In genomic region chr2:38301340-38301968, GRCh38 we compare ENCODE assay signal across 8 cellular contexts.
DNase-seq lines count a peak whose midpoint lies in the region; ATAC-seq lines count a peak whose summit lies in the region.

No MANE protein-coding gene starts in this region.

- ATAC-seq in GM18867 (IDR thresholded peaks at IDR 0.05; ENCODE audit: unreplicated experiment) (peak; percentile 71), GM21786 (IDR thresholded peaks at IDR 0.05; ENCODE audit: unreplicated experiment) (peak; percentile 80), left lobe of liver (peak; percentile 57), HG03196 (IDR thresholded peaks at IDR 0.05; ENCODE audit: unreplicated experiment) (no peak)

- DNase-seq in RPMI8226 (peak; percentile 89), left lobe of liver (ENCODE audit: low spot score) (no peak), AG08396 (ENCODE audit: low spot score) (no peak), RKO (ENCODE audit: low spot score) (no peak), NCI-H524 treated with DMSO at 0.1 percent for 48 hours (lab: John Stamatoyannopoulos, UW) (no peak)
